2 cellular contexts compared by ENCODE assay signal in the genomic region with DNA sequence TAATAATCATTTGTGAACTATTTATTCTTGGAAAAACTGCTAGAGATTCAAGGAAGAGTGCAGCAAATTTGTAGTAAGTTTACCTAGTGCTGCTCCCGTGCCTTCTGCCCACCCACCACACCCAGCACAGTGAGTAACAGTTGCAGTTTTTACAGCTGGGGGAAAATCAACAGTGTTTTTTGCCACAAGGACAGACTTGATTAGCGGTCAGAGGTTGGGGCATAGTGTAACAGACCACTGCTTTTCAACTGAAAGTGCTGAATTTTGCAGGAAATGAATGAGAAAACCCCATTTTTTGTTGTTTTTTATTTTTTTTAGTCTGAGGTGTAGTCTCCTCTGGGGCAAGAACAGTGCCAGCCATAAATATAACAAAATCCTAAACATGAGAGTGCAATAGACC.
TF ChIP-seq lines count a peak whose summit lies in the region.

No MANE protein-coding gene starts in this region.

TF ChIP-seq in A549, 52 proteins besides CTCF, POLR2A, EP300 and RAD21:
- TF ChIP-seq ZFP36 (IDR thresholded peaks at IDR 0.05; ENCODE audit: borderline replicate concordance, partially characterized antibody) (no peak), JUNB (IDR thresholded peaks at IDR 0.05) (no peak), EHMT2 (IDR thresholded peaks at IDR 0.05; ENCODE audit: low read depth) (no peak), CBX8 (IDR thresholded peaks at IDR 0.05) (no peak), CHD4 (IDR thresholded peaks at IDR 0.05; ENCODE audit: borderline replicate concordance) (no peak), CBX2 (IDR thresholded peaks at IDR 0.05; ENCODE audit: borderline replicate concordance, low read depth) (no peak), HDAC2 (IDR thresholded peaks at IDR 0.05) (no peak), SMC3 (IDR thresholded peaks at IDR 0.05) (no peak), ZC3H11A (IDR thresholded peaks at IDR 0.05) (no peak), FOSL2 (IDR thresholded peaks at IDR 0.05) (no peak), FOSL2 (CRISPR knock-in tag; IDR thresholded peaks at IDR 0.05) (no peak)
- TF ChIP-seq, protein P1, sequence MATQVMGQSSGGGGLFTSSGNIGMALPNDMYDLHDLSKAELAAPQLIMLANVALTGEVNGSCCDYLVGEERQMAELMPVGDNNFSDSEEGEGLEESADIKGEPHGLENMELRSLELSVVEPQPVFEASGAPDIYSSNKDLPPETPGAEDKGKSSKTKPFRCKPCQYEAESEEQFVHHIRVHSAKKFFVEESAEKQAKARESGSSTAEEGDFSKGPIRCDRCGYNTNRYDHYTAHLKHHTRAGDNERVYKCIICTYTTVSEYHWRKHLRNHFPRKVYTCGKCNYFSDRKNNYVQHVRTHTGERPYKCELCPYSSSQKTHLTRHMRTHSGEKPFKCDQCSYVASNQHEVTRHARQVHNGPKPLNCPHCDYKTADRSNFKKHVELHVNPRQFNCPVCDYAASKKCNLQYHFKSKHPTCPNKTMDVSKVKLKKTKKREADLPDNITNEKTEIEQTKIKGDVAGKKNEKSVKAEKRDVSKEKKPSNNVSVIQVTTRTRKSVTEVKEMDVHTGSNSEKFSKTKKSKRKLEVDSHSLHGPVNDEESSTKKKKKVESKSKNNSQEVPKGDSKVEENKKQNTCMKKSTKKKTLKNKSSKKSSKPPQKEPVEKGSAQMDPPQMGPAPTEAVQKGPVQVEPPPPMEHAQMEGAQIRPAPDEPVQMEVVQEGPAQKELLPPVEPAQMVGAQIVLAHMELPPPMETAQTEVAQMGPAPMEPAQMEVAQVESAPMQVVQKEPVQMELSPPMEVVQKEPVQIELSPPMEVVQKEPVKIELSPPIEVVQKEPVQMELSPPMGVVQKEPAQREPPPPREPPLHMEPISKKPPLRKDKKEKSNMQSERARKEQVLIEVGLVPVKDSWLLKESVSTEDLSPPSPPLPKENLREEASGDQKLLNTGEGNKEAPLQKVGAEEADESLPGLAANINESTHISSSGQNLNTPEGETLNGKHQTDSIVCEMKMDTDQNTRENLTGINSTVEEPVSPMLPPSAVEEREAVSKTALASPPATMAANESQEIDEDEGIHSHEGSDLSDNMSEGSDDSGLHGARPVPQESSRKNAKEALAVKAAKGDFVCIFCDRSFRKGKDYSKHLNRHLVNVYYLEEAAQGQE (IDR thresholded peaks at IDR 0.05): no peak

TF ChIP-seq in GM23338, 12 proteins besides CTCF, POLR2A, EP300 and RAD21:
- no peak for TF ChIP-seq ZNF331 (CRISPR knock-in tag; IDR thresholded peaks at IDR 0.05; ENCODE audit: low read depth)
- TF ChIP-seq, protein P2, sequence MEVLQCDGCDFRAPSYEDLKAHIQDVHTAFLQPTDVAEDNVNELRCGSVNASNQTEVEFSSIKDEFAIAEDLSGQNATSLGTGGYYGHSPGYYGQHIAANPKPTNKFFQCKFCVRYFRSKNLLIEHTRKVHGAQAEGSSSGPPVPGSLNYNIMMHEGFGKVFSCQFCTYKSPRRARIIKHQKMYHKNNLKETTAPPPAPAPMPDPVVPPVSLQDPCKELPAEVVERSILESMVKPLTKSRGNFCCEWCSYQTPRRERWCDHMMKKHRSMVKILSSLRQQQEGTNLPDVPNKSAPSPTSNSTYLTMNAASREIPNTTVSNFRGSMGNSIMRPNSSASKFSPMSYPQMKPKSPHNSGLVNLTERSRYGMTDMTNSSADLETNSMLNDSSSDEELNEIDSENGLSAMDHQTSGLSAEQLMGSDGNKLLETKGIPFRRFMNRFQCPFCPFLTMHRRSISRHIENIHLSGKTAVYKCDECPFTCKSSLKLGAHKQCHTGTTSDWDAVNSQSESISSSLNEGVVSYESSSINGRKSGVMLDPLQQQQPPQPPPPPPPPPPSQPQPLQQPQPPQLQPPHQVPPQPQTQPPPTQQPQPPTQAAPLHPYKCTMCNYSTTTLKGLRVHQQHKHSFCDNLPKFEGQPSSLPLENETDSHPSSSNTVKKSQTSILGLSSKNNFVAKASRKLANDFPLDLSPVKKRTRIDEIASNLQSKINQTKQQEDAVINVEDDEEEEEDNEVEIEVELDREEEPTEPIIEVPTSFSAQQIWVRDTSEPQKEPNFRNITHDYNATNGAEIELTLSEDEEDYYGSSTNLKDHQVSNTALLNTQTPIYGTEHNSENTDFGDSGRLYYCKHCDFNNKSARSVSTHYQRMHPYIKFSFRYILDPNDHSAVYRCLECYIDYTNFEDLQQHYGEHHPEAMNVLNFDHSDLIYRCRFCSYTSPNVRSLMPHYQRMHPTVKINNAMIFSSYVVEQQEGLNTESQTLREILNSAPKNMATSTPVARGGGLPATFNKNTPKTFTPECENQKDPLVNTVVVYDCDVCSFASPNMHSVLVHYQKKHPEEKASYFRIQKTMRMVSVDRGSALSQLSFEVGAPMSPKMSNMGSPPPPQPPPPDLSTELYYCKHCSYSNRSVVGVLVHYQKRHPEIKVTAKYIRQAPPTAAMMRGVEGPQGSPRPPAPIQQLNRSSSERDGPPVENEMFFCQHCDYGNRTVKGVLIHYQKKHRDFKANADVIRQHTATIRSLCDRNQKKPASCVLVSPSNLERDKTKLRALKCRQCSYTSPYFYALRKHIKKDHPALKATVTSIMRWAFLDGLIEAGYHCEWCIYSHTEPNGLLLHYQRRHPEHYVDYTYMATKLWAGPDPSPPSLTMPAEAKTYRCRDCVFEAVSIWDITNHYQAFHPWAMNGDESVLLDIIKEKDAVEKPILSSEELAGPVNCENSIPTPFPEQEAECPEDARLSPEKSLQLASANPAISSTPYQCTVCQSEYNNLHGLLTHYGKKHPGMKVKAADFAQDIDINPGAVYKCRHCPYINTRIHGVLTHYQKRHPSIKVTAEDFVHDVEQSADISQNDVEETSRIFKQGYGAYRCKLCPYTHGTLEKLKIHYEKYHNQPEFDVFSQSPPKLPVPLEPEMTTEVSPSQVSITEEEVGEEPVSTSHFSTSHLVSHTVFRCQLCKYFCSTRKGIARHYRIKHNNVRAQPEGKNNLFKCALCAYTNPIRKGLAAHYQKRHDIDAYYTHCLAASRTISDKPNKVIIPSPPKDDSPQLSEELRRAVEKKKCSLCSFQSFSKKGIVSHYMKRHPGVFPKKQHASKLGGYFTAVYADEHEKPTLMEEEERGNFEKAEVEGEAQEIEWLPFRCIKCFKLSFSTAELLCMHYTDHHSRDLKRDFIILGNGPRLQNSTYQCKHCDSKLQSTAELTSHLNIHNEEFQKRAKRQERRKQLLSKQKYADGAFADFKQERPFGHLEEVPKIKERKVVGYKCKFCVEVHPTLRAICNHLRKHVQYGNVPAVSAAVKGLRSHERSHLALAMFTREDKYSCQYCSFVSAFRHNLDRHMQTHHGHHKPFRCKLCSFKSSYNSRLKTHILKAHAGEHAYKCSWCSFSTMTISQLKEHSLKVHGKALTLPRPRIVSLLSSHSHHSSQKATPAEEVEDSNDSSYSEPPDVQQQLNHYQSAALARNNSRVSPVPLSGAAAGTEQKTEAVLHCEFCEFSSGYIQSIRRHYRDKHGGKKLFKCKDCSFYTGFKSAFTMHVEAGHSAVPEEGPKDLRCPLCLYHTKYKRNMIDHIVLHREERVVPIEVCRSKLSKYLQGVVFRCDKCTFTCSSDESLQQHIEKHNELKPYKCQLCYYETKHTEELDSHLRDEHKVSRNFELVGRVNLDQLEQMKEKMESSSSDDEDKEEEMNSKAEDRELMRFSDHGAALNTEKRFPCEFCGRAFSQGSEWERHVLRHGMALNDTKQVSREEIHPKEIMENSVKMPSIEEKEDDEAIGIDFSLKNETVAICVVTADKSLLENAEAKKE (CRISPR knock-in tag; IDR thresholded peaks at IDR 0.05): no peak
- no peak for TF ChIP-seq EZH2phosphoT487 (IDR thresholded peaks at IDR 0.05; ENCODE audit: unreplicated experiment)
- no peak for TF ChIP-seq NANOG (IDR thresholded peaks at IDR 0.05; ENCODE audit: borderline replicate concordance)
- TF ChIP-seq STAT1 (IDR thresholded peaks at IDR 0.05; ENCODE audit: unreplicated experiment): no peak
- no peak for TF ChIP-seq POLR2AphosphoS5 (IDR thresholded peaks at IDR 0.05; ENCODE audit: low read depth)
- TF ChIP-seq EZH2 (IDR thresholded peaks at IDR 0.05; ENCODE audit: low read depth, unreplicated experiment): no peak
- TF ChIP-seq, protein P1 (IDR thresholded peaks at IDR 0.05; ENCODE audit: unreplicated experiment): no peak
- TF ChIP-seq, protein P3, sequence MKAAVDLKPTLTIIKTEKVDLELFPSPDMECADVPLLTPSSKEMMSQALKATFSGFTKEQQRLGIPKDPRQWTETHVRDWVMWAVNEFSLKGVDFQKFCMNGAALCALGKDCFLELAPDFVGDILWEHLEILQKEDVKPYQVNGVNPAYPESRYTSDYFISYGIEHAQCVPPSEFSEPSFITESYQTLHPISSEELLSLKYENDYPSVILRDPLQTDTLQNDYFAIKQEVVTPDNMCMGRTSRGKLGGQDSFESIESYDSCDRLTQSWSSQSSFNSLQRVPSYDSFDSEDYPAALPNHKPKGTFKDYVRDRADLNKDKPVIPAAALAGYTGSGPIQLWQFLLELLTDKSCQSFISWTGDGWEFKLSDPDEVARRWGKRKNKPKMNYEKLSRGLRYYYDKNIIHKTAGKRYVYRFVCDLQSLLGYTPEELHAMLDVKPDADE (IDR thresholded peaks at IDR 0.05): no peak
- no peak for TF ChIP-seq JUNB (IDR thresholded peaks at IDR 0.05; ENCODE audit: unreplicated experiment)
- TF ChIP-seq ZNF114 (CRISPR knock-in tag; IDR thresholded peaks at IDR 0.05): no peak
- TF ChIP-seq CREB1 (CRISPR knock-in tag; IDR thresholded peaks at IDR 0.05; ENCODE audit: low read depth): no peak
